9 cellular contexts compared by ENCODE assay signal in genomic region chr3:192915306-192915705, GRCh38. TPM values are rescaled to one million over a fixed set of nuclear protein-coding genes. Genes with fewer than 3 reads are reported as not detected.
DNase-seq lines count a peak whose midpoint lies in the region; ATAC-seq and TF ChIP-seq lines count a peak whose summit lies in the region.
"Had no signal": no experiment of that assay in that cellular context is flagged by ENCODE, and none has a peak within 500 bp of the region (broad histone marks: within the 10 kb centered on the region; RNA-seq: fewer than 3 reads in every experiment).

No MANE protein-coding gene starts in this region.

- H3K4me1 Mint-ChIP-seq in CD4-positive, CD25-positive, alpha-beta regulatory T cell: peaks cover 0 to 47% (median 22%) of the 10 kb centered on the region in 4 donors
- peaks cover 60% of the 10 kb centered on the region for H3K4me1 Mint-ChIP-seq in activated T-helper 1 cell treated with anti-CD3 and anti-CD28 coated beads, Interleukin-12 subunit alpha, Interleukin-12 subunit beta, Interleukin-2, Interleukin-4 antibody, amounts not matched to agents 30 ng/mL and 10 ng/mL and 1 ng/mL, durations not matched to agents 14 hours and 24 hours and 36 hours (ENCODE audit: low read depth)
- peaks cover 16% of the 10 kb centered on the region for H3K4me1 Mint-ChIP-seq in mesothelial cell of epicardium

- no peak overlapping the region for H3K27ac ChIP-seq in CD4-positive, CD25-positive, alpha-beta regulatory T cell (ENCODE audit: insufficient read depth, low read length, poor library complexity, severe bottlenecking)

- peak in 1 of 3 donors; percentile 38 for DNase-seq in CD4-positive, CD25-positive, alpha-beta regulatory T cell
- peak; percentile 68 for DNase-seq in NCI-H1105 (lab: John Stamatoyannopoulos, UW)
- DNase-seq in activated T-helper 1 cell treated with anti-CD3 and anti-CD28 coated beads, Interleukin-12 subunit alpha, Interleukin-12 subunit beta, Interleukin-2, Interleukin-4 antibody, amounts not matched to agents 30 ng/mL and 10 ng/mL and 1 ng/mL, durations not matched to agents 14 hours and 24 hours and 36 hours (ENCODE audit: low spot score): no peak
- no peak for DNase-seq in mesothelial cell of epicardium (ENCODE audit: low spot score in 2 of 2, unreplicated experiment in 2 of 2)
- DNase-seq in mesenteric fat pad (ENCODE audit: low spot score): no peak

- no peaks in the 10 kb centered on the region for H3K36me3 Mint-ChIP-seq in CD4-positive, CD25-positive, alpha-beta regulatory T cell
- H3K36me3 Mint-ChIP-seq in activated T-helper 1 cell treated with anti-CD3 and anti-CD28 coated beads, Interleukin-12 subunit alpha, Interleukin-12 subunit beta, Interleukin-2, Interleukin-4 antibody, amounts not matched to agents 30 ng/mL and 10 ng/mL and 1 ng/mL, durations not matched to agents 14 hours and 24 hours and 36 hours (ENCODE audit: low read depth): peaks cover 25% of the 10 kb centered on the region
- no peaks in the 10 kb centered on the region for H3K36me3 Mint-ChIP-seq in mesothelial cell of epicardium

- no peaks in the 10 kb centered on the region for H3K9me3 ChIP-seq in CD4-positive, CD25-positive, alpha-beta regulatory T cell (ENCODE audit: control insufficient read depth in 2 of 2, low read length in 2 of 2)

- peak overlapping the region in 3 of 4 donors; percentile 65 to 98 (median 90) for H3K4me3 Mint-ChIP-seq in CD4-positive, CD25-positive, alpha-beta regulatory T cell
- H3K4me3 Mint-ChIP-seq in activated T-helper 1 cell treated with anti-CD3 and anti-CD28 coated beads, Interleukin-12 subunit alpha, Interleukin-12 subunit beta, Interleukin-2, Interleukin-4 antibody, amounts not matched to agents 30 ng/mL and 10 ng/mL and 1 ng/mL, durations not matched to agents 14 hours and 24 hours and 36 hours: peak overlapping the region; percentile 95
- H3K4me3 Mint-ChIP-seq in mesothelial cell of epicardium: peak overlapping the region; percentile 91

- peaks cover 0 to 8% (median 0%) of the 10 kb centered on the region in 7 donors for H3K9me3 Mint-ChIP-seq in CD4-positive, CD25-positive, alpha-beta regulatory T cell
- no peaks in the 10 kb centered on the region for H3K9me3 Mint-ChIP-seq in activated T-helper 1 cell treated with anti-CD3 and anti-CD28 coated beads, Interleukin-12 subunit alpha, Interleukin-12 subunit beta, Interleukin-2, Interleukin-4 antibody, amounts not matched to agents 30 ng/mL and 10 ng/mL and 1 ng/mL, durations not matched to agents 14 hours and 24 hours and 36 hours
- H3K9me3 Mint-ChIP-seq in mesothelial cell of epicardium: no peaks in the 10 kb centered on the region

- H3K27me3 ChIP-seq in CD4-positive, CD25-positive, alpha-beta regulatory T cell (ENCODE audit: control insufficient read depth, insufficient read depth, low read length): peaks cover 14% of the 10 kb centered on the region

- no peaks in the 10 kb centered on the region for H3K36me3 ChIP-seq in CD4-positive, CD25-positive, alpha-beta regulatory T cell (ENCODE audit: control insufficient read depth, insufficient read depth, low read length)

- no peak for ATAC-seq in CD4-positive, CD25-positive, alpha-beta regulatory T cell (ENCODE audit: low read depth in 2 of 2)
- ATAC-seq in GM18870 (IDR thresholded peaks at IDR 0.05; ENCODE audit: unreplicated experiment): peak; percentile 31
- ATAC-seq in GM21515 (IDR thresholded peaks at IDR 0.05; ENCODE audit: unreplicated experiment): no peak
- no peak for ATAC-seq in GM19035 (IDR thresholded peaks at IDR 0.05; ENCODE audit: unreplicated experiment)
- ATAC-seq: K562 had no signal

- peaks cover 28% of the 10 kb centered on the region for H3K4me1 ChIP-seq in CD4-positive, CD25-positive, alpha-beta regulatory T cell (ENCODE audit: control insufficient read depth, insufficient read depth, low read length, poor library complexity, severe bottlenecking)

- peaks cover 46% of the 10 kb centered on the region for H3K27me3 Mint-ChIP-seq in CD4-positive, CD25-positive, alpha-beta regulatory T cell
- peaks cover 17% of the 10 kb centered on the region for H3K27me3 Mint-ChIP-seq in activated T-helper 1 cell treated with anti-CD3 and anti-CD28 coated beads, Interleukin-12 subunit alpha, Interleukin-12 subunit beta, Interleukin-2, Interleukin-4 antibody, amounts not matched to agents 30 ng/mL and 10 ng/mL and 1 ng/mL, durations not matched to agents 14 hours and 24 hours and 36 hours (ENCODE audit: insufficient read depth)
- H3K27me3 Mint-ChIP-seq in mesothelial cell of epicardium (ENCODE audit: low read depth): peaks cover 22% of the 10 kb centered on the region

- H3K27ac Mint-ChIP-seq in CD4-positive, CD25-positive, alpha-beta regulatory T cell: peak overlapping the region in 1 of 3 donors; percentile 92
- H3K27ac Mint-ChIP-seq in activated T-helper 1 cell treated with anti-CD3 and anti-CD28 coated beads, Interleukin-12 subunit alpha, Interleukin-12 subunit beta, Interleukin-2, Interleukin-4 antibody, amounts not matched to agents 30 ng/mL and 10 ng/mL and 1 ng/mL, durations not matched to agents 14 hours and 24 hours and 36 hours: peak overlapping the region; percentile 31
- no peak overlapping the region for H3K27ac Mint-ChIP-seq in mesothelial cell of epicardium

- TF ChIP-seq CTCF in mesothelial cell of epicardium (IDR thresholded peaks at IDR 0.05; ENCODE audit: unreplicated experiment): no peak

- peak overlapping the region; percentile 67 for H3K4me3 ChIP-seq in CD4-positive, CD25-positive, alpha-beta regulatory T cell (ENCODE audit: low read depth, low read length)
- H3K4me3 ChIP-seq: K562 had no signal

- intact Hi-C loops in activated T-helper 1 cell treated with anti-CD3 and anti-CD28 coated beads, Interleukin-12 subunit alpha, Interleukin-12 subunit beta, Interleukin-2, Interleukin-4 antibody, amounts not matched to agents 30 ng/mL and 10 ng/mL and 1 ng/mL, durations not matched to agents 14 hours and 24 hours and 36 hours (cut with micrococcal nuclease): loop anchor here (1.0 to 5.0 kb wide), 2 partner anchors 8 to 348 kb away; no protein-coding TSS in a partner anchor

RNA-seq across cellular contexts. Expression of gene MB21D2, which starts 2.4 kb away (rescaled TPM):
- total RNA-seq in CD4-positive, CD25-positive, alpha-beta regulatory T cell: 10.8 TPM
- 1 to 10 TPM; 2.6 to 3.9 (median 3.0) TPM for polyA plus RNA-seq in CD4-positive, CD25-positive, alpha-beta regulatory T cell
- 17.0 and 18.0 TPM in 2 replicates for total RNA-seq in activated T-helper 1 cell treated with anti-CD3 and anti-CD28 coated beads, Interleukin-12 subunit alpha, Interleukin-12 subunit beta, Interleukin-2, Interleukin-4 antibody, amounts not matched to agents 30 ng/mL and 10 ng/mL and 1 ng/mL, durations not matched to agents 14 hours and 24 hours and 36 hours
- 8.5 to 9.4 TPM (median 9.1 TPM) in 3 replicates for total RNA-seq in mesothelial cell of epicardium
- 3.3 TPM for total RNA-seq in mesenteric fat pad
- total RNA-seq: K562 had no signal
